ENCODE assay signal across 26 cellular contexts in the genomic region with DNA sequence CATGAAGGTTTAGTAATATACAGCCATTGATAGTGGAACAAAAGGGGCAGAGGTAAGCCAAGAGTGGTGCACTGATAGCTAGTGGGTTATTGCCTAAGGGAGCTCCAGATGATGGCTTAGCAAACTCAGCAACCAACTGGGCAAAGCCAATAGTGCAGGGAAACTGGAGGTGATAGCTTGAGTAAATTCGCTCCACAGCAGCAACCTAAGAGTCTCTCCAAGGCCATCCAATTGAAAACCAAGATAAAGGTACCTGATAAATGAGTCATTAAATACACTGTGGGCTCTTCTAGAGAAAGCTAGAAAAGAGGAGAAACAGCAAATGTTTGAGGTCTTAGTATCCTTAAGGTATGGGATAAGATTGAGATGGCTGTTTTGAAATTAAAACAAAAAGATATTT.
"Had no signal": no experiment of that assay in that cellular context is flagged by ENCODE, and none has a peak within 500 bp of the region (broad histone marks: within the 10 kb centered on the region; RNA-seq: fewer than 3 reads in every experiment).

No MANE protein-coding gene starts in this region.

- H3K9me3 ChIP-seq: left lung, lower lobe of right lung, ovary, prostate gland, stomach, testis, tibial artery, uterus had no signal

- DNase-seq: hypothalamus; immature natural killer cell; kidney; left colon; left lung; lower lobe of right lung; mesenchymal stem cell; naive B cell; natural killer cell; nephron progenitor cell; ovary; posterior cingulate gyrus; retina; right cardiac atrium; stimulated activated CD4-positive, alpha-beta T cell treated with anti-CD3 and anti-CD28 coated beads, Interleukin-12 subunit alpha, Interleukin-12 subunit beta, amount 100 ng/mL, for 4 hours; stimulated activated CD4-positive, alpha-beta T cell treated with anti-CD3 and anti-CD28 coated beads, Interleukin-15, amount 100 ng/mL, for 24 hours; stimulated activated CD4-positive, alpha-beta T cell treated with anti-CD3 and anti-CD28 coated beads, Interleukin-2, amount 100 ng/mL, for 24 hours; stimulated activated CD4-positive, alpha-beta T cell treated with anti-CD3 and anti-CD28 coated beads, Interleukin-4, amount 100 ng/mL, for 1 hour; stimulated activated naive B cell treated with anti-CD40 and anti-IgM and Interleukin-4, amounts not matched to agents 10 μg/mL and 1 μg/mL and 100 μg/mL, for 72 hours; stimulated activated naive CD8-positive, alpha-beta T cell treated with anti-CD3 and anti-CD28 coated beads, Interleukin-15, Interleukin-2, amounts not matched to agents 100 U/mL and 50 U/mL, for 24 hours; stomach; testis; tibial artery; uterus had no signal

- H3K27me3 ChIP-seq: left lung, ovary, stomach, testis, tibial artery, uterus had no signal

- H3K36me3 ChIP-seq: left lung, lower lobe of right lung, ovary, prostate gland, stomach, tibial artery, uterus had no signal

- H3K4me3 ChIP-seq: left lung, lower lobe of right lung, ovary, prostate gland, skin epidermis, stomach, testis, tibial artery, uterus had no signal

- H3K27ac ChIP-seq: left lung, lower lobe of right lung, ovary, prostate gland, skin epidermis, stomach, testis, tibial artery, uterus had no signal

- H3K4me1 ChIP-seq: left lung, lower lobe of right lung, prostate gland, stomach, testis, uterus had no signal
